In the genomic region with DNA sequence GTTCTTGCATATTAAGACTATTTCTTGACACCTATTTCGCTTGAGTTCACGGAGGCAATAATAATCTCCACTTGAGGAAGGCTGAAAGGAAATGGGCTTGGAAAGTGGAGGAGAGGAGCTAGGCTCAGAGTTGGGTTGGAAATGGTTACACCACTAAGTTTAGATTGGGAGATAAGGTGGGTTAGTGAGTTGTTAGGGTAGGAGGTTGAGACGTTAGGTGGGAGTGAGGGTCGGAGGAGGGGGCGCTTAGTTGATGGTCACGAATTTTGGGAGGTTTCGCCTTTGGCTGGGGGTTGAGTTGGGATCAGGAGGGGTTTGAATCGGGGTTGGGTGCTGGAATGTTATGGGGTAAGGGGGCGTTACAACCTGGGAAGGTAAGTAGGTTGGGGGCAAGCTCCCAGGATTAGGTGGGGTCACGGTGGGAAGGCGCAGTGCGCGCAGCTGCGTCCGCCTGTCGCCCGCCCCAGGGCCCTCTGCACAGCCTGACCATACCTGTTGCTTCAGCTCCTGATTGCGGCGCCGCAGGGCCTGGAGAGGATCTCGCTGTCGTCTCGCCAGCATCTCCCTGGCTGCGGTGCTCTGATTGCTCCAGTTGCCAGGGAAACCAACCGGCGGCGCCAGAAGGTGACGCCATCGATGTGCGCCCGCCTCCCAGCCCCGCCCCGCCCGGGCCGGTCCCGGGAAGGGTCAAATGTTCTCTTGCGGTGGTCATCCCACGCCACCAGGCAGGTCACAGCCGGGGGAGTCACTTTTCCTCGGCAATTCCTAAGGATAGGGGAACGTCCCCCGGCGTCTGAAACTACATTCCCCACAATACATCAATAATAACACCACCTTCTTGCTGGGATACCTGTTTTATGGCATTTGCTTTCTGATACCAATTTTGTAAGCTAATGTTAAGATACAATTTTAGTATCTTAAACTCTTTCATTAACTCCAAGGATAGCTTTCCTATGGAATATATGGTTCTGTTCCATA, we compare ENCODE assay signal across 8 cellular contexts. TPM values are rescaled to one million over a fixed set of nuclear protein-coding genes. Genes with fewer than 3 reads are reported as not detected.
DNase-seq lines count a peak whose midpoint lies in the region; ATAC-seq and TF ChIP-seq lines count a peak whose summit lies in the region.

TSS of gene NPHP1 (minus strand) at position 606 of the 978 bp plus-strand sequence. CDS start at position 561, 45 bp downstream.

- TF ChIP-seq POLR2A in esophagus squamous epithelium (IDR thresholded peaks at IDR 0.05) = peak in 1 of 4 donors; percentile 25

- H3K9me3 Mint-ChIP-seq in IgD-negative memory B cell = no peaks in the 10 kb centered on the region
- H3K9me3 Mint-ChIP-seq in activated T-cell treated with anti-CD3 and anti-CD28 coated beads, Interleukin-2, amount 50 U/mL, for 72 hours = no peaks in the 10 kb centered on the region
- no peaks in the 10 kb centered on the region for H3K9me3 Mint-ChIP-seq in naive B cell

- peak within 1 kb of the TSS; percentile 70 to 81 (median 75) for H3K27ac ChIP-seq in esophagus squamous epithelium

- peak within 1 kb of the TSS; percentile 55 to 96 (median 96) for H3K27ac Mint-ChIP-seq in IgD-negative memory B cell
- peak within 1 kb of the TSS; percentile 71 for H3K27ac Mint-ChIP-seq in activated T-cell treated with anti-CD3 and anti-CD28 coated beads, Interleukin-2, amount 50 U/mL, for 72 hours
- H3K27ac Mint-ChIP-seq in naive B cell = peak within 1 kb of the TSS; percentile 89 to 98 (median 94)

- H3K27me3 Mint-ChIP-seq in IgD-negative memory B cell (peaks cover 1% of the 10 kb centered on the region), naive B cell (no peaks in the 10 kb centered on the region)
- H3K27me3 Mint-ChIP-seq in activated T-cell treated with anti-CD3 and anti-CD28 coated beads, Interleukin-2, amount 50 U/mL, for 72 hours (ENCODE audit: low read depth) = no peaks in the 10 kb centered on the region

- H3K4me1 ChIP-seq in esophagus squamous epithelium = peaks cover 6 to 20% (median 7%) of the 10 kb centered on the region in 3 donors

- peaks cover 0 to 19% (median 0%) of the 10 kb centered on the region in 3 donors for H3K36me3 ChIP-seq in esophagus squamous epithelium

- DNase-seq in DMS79 treated with DMSO at 0.1 percent for 48 hours (lab: John Stamatoyannopoulos, UW) (peak; percentile 74), esophagus squamous epithelium (lab: John Stamatoyannopoulos, UW) (peak; percentile 18), naive B cell (peak; percentile 81)
- DNase-seq in activated T-cell treated with anti-CD3 and anti-CD28 coated beads, Interleukin-2, amount 50 U/mL, for 72 hours = peak; percentile 85 to 90
- peak; percentile 65 to 68 for DNase-seq in stimulated activated CD8-positive, alpha-beta memory T cell treated with anti-CD3 and anti-CD28 coated beads, Interleukin-7, amount 100 ng/mL, for 48 hours (ENCODE audit: extremely low read depth in 1 of 2, low read depth in 1 of 2)

- peak within 1 kb of the TSS; percentile 36 to 73 (median 61) for H3K4me3 ChIP-seq in esophagus squamous epithelium

- intact Hi-C loops in esophagus squamous epithelium (cut with DNase I) = no loop called here

- peaks cover 7 to 16% (median 10%) of the 10 kb centered on the region in 3 donors for H3K4me1 Mint-ChIP-seq in IgD-negative memory B cell
- H3K4me1 Mint-ChIP-seq in activated T-cell treated with anti-CD3 and anti-CD28 coated beads, Interleukin-2, amount 50 U/mL, for 72 hours (ENCODE audit: low read depth) = peaks cover 33% of the 10 kb centered on the region
- H3K4me1 Mint-ChIP-seq in naive B cell = peaks cover 13 to 28% (median 24%) of the 10 kb centered on the region in 3 donors

- H3K36me3 Mint-ChIP-seq in IgD-negative memory B cell (peaks cover 3% of the 10 kb centered on the region), naive B cell (peaks cover 0 to 11% of the 10 kb centered on the region in 2 donors)
- peaks cover 2 to 7% of the 10 kb centered on the region in 2 donors for H3K36me3 Mint-ChIP-seq in activated T-cell treated with anti-CD3 and anti-CD28 coated beads, Interleukin-2, amount 50 U/mL, for 72 hours (ENCODE audit: insufficient read depth in 2 of 2)

- peak within 1 kb of the TSS; percentile 72 to 96 (median 90) for H3K4me3 Mint-ChIP-seq in IgD-negative memory B cell
- peak within 1 kb of the TSS; percentile 88 to 89 for H3K4me3 Mint-ChIP-seq in activated T-cell treated with anti-CD3 and anti-CD28 coated beads, Interleukin-2, amount 50 U/mL, for 72 hours
- peak within 1 kb of the TSS; percentile 83 to 96 (median 92) for H3K4me3 Mint-ChIP-seq in naive B cell

- ATAC-seq in GM21717 (IDR thresholded peaks at IDR 0.05; ENCODE audit: unreplicated experiment) (peak; percentile 86), naive B cell (ENCODE audit: low read depth in 2 of 2) (peak; percentile 94 to 95)
- peak; percentile 95 to 97 for ATAC-seq in activated T-cell treated with anti-CD3 and anti-CD28 coated beads, Interleukin-2, amount 50 U/mL, for 72 hours (replicated peaks in 1 of 2)

- WGBS in esophagus squamous epithelium, 2 donors = 0 to 4% methylated on average over 19 to 28 of the region's 43 CpGs

- no peaks in the 10 kb centered on the region for H3K9me3 ChIP-seq in esophagus squamous epithelium

- peak in 2 of 6 experiments; percentile 13 to 14 for TF ChIP-seq CTCF in esophagus squamous epithelium (IDR thresholded peaks at IDR 0.05)

- H3K27me3 ChIP-seq in esophagus squamous epithelium = no peaks in the 10 kb centered on the region

TF ChIP-seq in PFSK-1, 5 proteins besides CTCF, POLR2A, EP300 and RAD21:
- TF ChIP-seq SIN3A (IDR thresholded peaks at IDR 0.05; ENCODE audit: borderline replicate concordance, insufficient read depth, low read length) (no peak), TAF1 (IDR thresholded peaks at IDR 0.05; ENCODE audit: borderline replicate concordance, insufficient read depth, low read length) (no peak), FOXP2 (optimal IDR thresholded peaks at IDR 0.05; ENCODE audit: borderline replicate concordance, extremely low read depth, extremely low read length, insufficient read depth) (no peak), POLR2AphosphoS5 (IDR thresholded peaks at IDR 0.05; ENCODE audit: low read depth, low read length) (peak; percentile 66)
- TF ChIP-seq, protein P1, sequence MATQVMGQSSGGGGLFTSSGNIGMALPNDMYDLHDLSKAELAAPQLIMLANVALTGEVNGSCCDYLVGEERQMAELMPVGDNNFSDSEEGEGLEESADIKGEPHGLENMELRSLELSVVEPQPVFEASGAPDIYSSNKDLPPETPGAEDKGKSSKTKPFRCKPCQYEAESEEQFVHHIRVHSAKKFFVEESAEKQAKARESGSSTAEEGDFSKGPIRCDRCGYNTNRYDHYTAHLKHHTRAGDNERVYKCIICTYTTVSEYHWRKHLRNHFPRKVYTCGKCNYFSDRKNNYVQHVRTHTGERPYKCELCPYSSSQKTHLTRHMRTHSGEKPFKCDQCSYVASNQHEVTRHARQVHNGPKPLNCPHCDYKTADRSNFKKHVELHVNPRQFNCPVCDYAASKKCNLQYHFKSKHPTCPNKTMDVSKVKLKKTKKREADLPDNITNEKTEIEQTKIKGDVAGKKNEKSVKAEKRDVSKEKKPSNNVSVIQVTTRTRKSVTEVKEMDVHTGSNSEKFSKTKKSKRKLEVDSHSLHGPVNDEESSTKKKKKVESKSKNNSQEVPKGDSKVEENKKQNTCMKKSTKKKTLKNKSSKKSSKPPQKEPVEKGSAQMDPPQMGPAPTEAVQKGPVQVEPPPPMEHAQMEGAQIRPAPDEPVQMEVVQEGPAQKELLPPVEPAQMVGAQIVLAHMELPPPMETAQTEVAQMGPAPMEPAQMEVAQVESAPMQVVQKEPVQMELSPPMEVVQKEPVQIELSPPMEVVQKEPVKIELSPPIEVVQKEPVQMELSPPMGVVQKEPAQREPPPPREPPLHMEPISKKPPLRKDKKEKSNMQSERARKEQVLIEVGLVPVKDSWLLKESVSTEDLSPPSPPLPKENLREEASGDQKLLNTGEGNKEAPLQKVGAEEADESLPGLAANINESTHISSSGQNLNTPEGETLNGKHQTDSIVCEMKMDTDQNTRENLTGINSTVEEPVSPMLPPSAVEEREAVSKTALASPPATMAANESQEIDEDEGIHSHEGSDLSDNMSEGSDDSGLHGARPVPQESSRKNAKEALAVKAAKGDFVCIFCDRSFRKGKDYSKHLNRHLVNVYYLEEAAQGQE (IDR thresholded peaks at IDR 0.05; ENCODE audit: insufficient read depth in 1 of 2, low read depth in 2 of 2, low read length in 2 of 2) = no peak

RNA-seq across cellular contexts. Expression of gene NPHP1, which starts in this region (rescaled TPM):
- polyA plus RNA-seq in IgD-negative memory B cell (2.1 TPM), naive B cell (ENCODE audit: low read depth in 6 of 6) (1 to 10 TPM in 4 of 6 donors, under 1 TPM in 1, not detected in 1; 0.59 to 2.1 (median 1.2) TPM)
- polyA plus RNA-seq in PFSK-1 (2012; ENCODE audit: insufficient read length, low read depth) = 1.7 TPM
- total RNA-seq in activated T-cell treated with anti-CD3 and anti-CD28 coated beads, Interleukin-2, amount 50 U/mL, for 72 hours = 1 to 10 TPM; 1.1 to 1.8 TPM
- 1 to 10 TPM in 3 of 4 donors, under 1 TPM in 1; 0.57 to 3.8 (median 1.5) TPM for total RNA-seq in esophagus squamous epithelium

Comparison
In these comparisons a context has a peak if more than half of its experiments do, and no peak if none do; other contexts are left out.
1. Peak in every context shown above with its lines: DNase-seq, ATAC-seq, H3K4me3 ChIP-seq and H3K27ac ChIP-seq.
2. DNase-seq: peak in every context shown above with its lines; median percentile 88 in activated T-cell treated with anti-CD3 and anti-CD28 coated beads, Interleukin-2, amount 50 U/mL, for 72 hours; 81 in naive B cell; 74 in DMS79 treated with DMSO at 0.1 percent for 48 hours; 66 in stimulated activated CD8-positive, alpha-beta memory T cell treated with anti-CD3 and anti-CD28 coated beads, Interleukin-7, amount 100 ng/mL, for 48 hours; 18 in esophagus squamous epithelium.